In the genomic region with DNA sequence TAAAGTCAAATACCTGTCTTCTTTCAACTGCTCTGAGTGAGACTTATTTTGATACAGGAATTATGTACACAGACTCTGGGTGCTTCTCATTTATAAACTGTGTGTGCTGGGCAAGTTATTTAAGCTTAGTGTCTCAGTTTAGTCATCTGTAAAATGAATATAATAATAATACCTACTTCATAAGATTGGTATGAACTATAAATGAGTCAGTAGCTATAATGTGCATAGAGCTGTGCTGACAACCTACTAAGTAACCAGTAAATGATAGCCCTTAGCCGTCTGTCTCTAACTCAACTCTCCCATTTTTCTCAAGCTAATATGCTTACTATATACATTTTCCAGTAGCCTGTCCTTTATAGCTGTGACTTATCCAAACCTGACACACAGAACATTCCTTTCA, we compare ENCODE assay signal across 17 cellular contexts.
DNase-seq lines count a peak whose midpoint lies in the region; ATAC-seq and TF ChIP-seq lines count a peak whose summit lies in the region.
"Had no signal": no experiment of that assay in that cellular context is flagged by ENCODE, and none has a peak within 500 bp of the region (broad histone marks: within the 10 kb centered on the region; RNA-seq: fewer than 3 reads in every experiment).

No MANE protein-coding gene starts in this region.

- no peak overlapping the region for H3K4me3 Mint-ChIP-seq in HFFc6
- H3K4me3 Mint-ChIP-seq: CD14-positive monocyte; CD8-positive, alpha-beta T cell had no signal

- H3K9me3 ChIP-seq in SK-N-SH = no peaks in the 10 kb centered on the region
- H3K9me3 ChIP-seq: HAP-1 had no signal

- POLR2A ChIA-PET in SK-N-SH (lab: Yijun Ruan, JAX) = no interaction called here

- H3K36me3 ChIP-seq in SK-N-SH (replicated peaks in 1 of 2; ENCODE audit: control insufficient read depth in 1 of 2, insufficient read depth in 2 of 2, low read length in 1 of 2) = no peaks in the 10 kb centered on the region
- H3K36me3 ChIP-seq: HAP-1 had no signal

- no peak overlapping the region for H3K9ac ChIP-seq in SK-N-SH

- peak overlapping the region in 1 of 2 experiments; percentile 70; a peak in 2 of 4 replicates for H3K27ac ChIP-seq in SK-N-SH (ENCODE audit: low read depth in 2 of 2, low read length in 1 of 2)
- H3K27ac ChIP-seq: 22Rv1 had no signal

- H3K27ac Mint-ChIP-seq in HFFc6 = peak overlapping the region; percentile 4; the same call in 1 of the 2 replicates
- H3K27ac Mint-ChIP-seq: CD14-positive monocyte; CD8-positive, alpha-beta T cell had no signal

- H3K9me2 ChIP-seq in SK-N-SH = no peaks in the 10 kb centered on the region

- CTCF ChIA-PET in SK-N-SH (lab: Yijun Ruan, JAX) = no interaction called here

- no peak overlapping the region for H3K4me2 ChIP-seq in SK-N-SH

- no peaks in the 10 kb centered on the region for H3K79me2 ChIP-seq in SK-N-SH (ENCODE audit: insufficient read depth)

- ATAC-seq in HG02678 (IDR thresholded peaks at IDR 0.05; ENCODE audit: unreplicated experiment) = no peak
- ATAC-seq: CD8-positive, alpha-beta T cell; GM12878 had no signal

- 11% methylated on average over 1 of the region's 1 CpG for WGBS in SK-N-SH (ENCODE audit: low lambda C conversion rate)

- peaks cover 8 to 16% of the 10 kb centered on the region in 2 experiments; a peak in 3 of 4 replicates for H3K4me1 ChIP-seq in SK-N-SH (ENCODE audit: control insufficient read depth in 1 of 2, insufficient read depth in 2 of 2, low read depth in 1 of 2, low read length in 1 of 2)
- H3K4me1 ChIP-seq: HAP-1 had no signal

- TF ChIP-seq RAD21 in SK-N-SH (IDR thresholded peaks at IDR 0.05; ENCODE audit: low read length) = no peak

- no peaks in the 10 kb centered on the region for H3K27me3 ChIP-seq in SK-N-SH (ENCODE audit: insufficient read depth)

- H3K9me3 Mint-ChIP-seq in HFFc6 = peaks cover 4% of the 10 kb centered on the region; the same call in 1 of the 2 replicates

- TF ChIP-seq CTCF in HFFc6 (IDR thresholded peaks at IDR 0.05) (no peak), SK-N-SH (IDR thresholded peaks at IDR 0.05) (no peak), fibroblast of mammary gland (conservative IDR thresholded peaks at IDR 0.05; ENCODE audit: control insufficient read depth, insufficient read depth, low read depth, low read length) (no peak)

- DNase-seq in EH (ENCODE audit: low read depth) (peak; percentile 39), HFFc6 (no peak), SK-N-SH (no peak), fibroblast of mammary gland (ENCODE audit: low read depth) (peak; percentile 39), hepatic stellate cell (ENCODE audit: low spot score) (no peak), T1000 (lab: John Stamatoyannopoulos, UW) (no peak)
- no peak for DNase-seq in central memory CD4-positive, alpha-beta T cell
- DNase-seq: CD8-positive, alpha-beta T cell; COR-L47; DND-41; GOT3; KBM-7 had no signal

- no peaks in the 10 kb centered on the region; the same call in none of the 2 replicates for H3K27me3 Mint-ChIP-seq in HFFc6 (ENCODE audit: insufficient read depth)

- peaks cover 28% of the 10 kb centered on the region for H3K4me1 Mint-ChIP-seq in HFFc6 (ENCODE audit: low read depth)

- H3F3A ChIP-seq in SK-N-SH (replicated peaks; ENCODE audit: insufficient read depth) = no peaks in the 10 kb centered on the region

- H2AFZ ChIP-seq in SK-N-SH (ENCODE audit: low read depth) = 0 out of 2 replicates have a peak overlapping the region, but pooled peaks have one; percentile 26

- H3K36me3 Mint-ChIP-seq in HFFc6 (ENCODE audit: low read depth) = no peaks in the 10 kb centered on the region
- H3K36me3 Mint-ChIP-seq: CD14-positive monocyte; CD8-positive, alpha-beta T cell had no signal

- no peaks in the 10 kb centered on the region for H4K20me1 ChIP-seq in SK-N-SH (ENCODE audit: insufficient read depth)

- TF ChIP-seq EP300 in SK-N-SH (IDR thresholded peaks at IDR 0.05; ENCODE audit: borderline replicate concordance in 1 of 2, low read depth in 1 of 2, low read length in 1 of 2) = no peak

- H3K4me3 ChIP-seq in SK-N-SH (ENCODE audit: low read depth in 2 of 2, low read length in 1 of 2) (no peak overlapping the region), fibroblast of mammary gland (ENCODE audit: control insufficient read depth, low read depth, low read length) (no peak overlapping the region)
- H3K4me3 ChIP-seq: GM12878, HAP-1 had no signal

TF ChIP-seq in SK-N-SH, 30 proteins besides CTCF, POLR2A, EP300 and RAD21:
- TF ChIP-seq JUND (IDR thresholded peaks at IDR 0.05) = no peak

Comparison
In these comparisons a context has a peak if more than half of its experiments do, and no peak if none do; other contexts are left out.
1. DNase-seq: peak in EH (single experiment) and fibroblast of mammary gland (single experiment); none in HFFc6 (single experiment), SK-N-SH (single experiment), central memory CD4-positive, alpha-beta T cell (single experiment), hepatic stellate cell (single experiment) and T1000 (single experiment).